Comparison of ENCODE assay signal across 8 cellular contexts in the genomic region with DNA sequence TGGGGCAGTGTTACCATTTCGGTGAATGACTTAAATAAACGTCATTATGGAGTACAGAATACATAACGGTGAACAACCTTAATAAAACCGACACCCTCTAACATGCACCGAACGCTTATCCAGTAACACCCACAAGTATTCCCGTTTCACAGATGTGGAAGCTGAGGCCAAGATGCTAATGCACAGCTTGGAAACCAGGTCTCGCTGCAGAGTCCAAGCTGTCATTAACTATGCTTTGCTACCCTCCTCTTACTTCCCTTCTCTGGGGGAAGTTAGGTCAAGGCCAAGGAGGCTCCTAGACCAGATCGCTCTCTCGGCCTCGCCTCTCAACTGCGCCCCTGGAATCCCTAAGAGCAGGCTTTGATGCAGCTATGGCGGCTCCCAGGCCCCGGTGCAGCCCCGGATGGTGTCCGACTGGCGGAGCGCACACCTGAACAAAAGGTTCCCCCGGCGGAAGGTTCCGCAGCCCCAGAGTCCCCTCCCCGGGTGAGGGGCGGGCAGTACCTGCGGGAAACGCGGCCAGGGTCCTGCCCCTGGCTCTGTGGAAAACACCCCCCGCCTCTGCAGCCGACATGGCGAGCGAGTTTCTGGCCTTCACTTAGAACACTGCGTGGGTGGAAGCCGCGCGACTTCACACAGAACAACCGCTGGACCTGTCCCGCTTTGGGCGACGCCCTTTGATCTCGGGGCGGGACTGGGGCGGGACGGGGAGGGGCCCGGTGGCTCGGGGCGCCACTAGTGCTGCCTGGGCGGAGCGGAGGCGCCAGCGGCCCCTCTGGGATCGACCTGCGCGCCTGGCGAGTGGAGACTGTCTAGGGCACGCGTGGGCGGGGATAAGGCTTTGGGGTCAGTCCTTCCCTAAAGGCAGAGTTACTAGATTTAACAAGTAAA. TPM values are rescaled to one million over a fixed set of nuclear protein-coding genes. Genes with fewer than 3 reads are reported as not detected.
DNase-seq lines count a peak whose midpoint lies in the region; ATAC-seq and TF ChIP-seq lines count a peak whose summit lies in the region.

CPPED1 (minus strand) TSS at position 685 of the 891 bp plus-strand sequence; CDS start at position 574, 111 bp downstream.

- CTCF ChIA-PET in GM10248 (lab: Yijun Ruan, JAX): no interaction called here

- DNase-seq in GM10248 (ENCODE audit: extremely low spot score): peak; percentile 93
- DNase-seq in NCI-H1105 (lab: John Stamatoyannopoulos, UW): peak; percentile 82
- DNase-seq in T follicular helper cell (ENCODE audit: low read depth): peak; percentile 81
- peak; percentile 97 for DNase-seq in adipocyte (ENCODE audit: low read depth)
- DNase-seq in cardiac muscle cell (ENCODE audit: low read depth in 1 of 2, low spot score in 1 of 2): peak; percentile 92 to 95
- peak; percentile 88 to 89 for DNase-seq in trophoblast cell
- peak; percentile 87 to 95 for DNase-seq in tibial artery

- H2BK5ac ChIP-seq in trophoblast cell (ENCODE audit: low read depth, low read length, poor library complexity): peak within 1 kb of the TSS; percentile 84

- H3K27me3 ChIP-seq in adipocyte (replicated peaks; ENCODE audit: control insufficient read depth, insufficient read depth, low read length) (no peaks in the 10 kb centered on the region), cardiac muscle cell (no peaks in the 10 kb centered on the region), trophoblast cell (ENCODE audit: insufficient read depth, low read length) (no peaks in the 10 kb centered on the region), tibial artery (no peaks in the 10 kb centered on the region)

- peak within 1 kb of the TSS; percentile 34 for H2AK5ac ChIP-seq in trophoblast cell (ENCODE audit: low read length)

- peak within 1 kb of the TSS; percentile 82 for H4K91ac ChIP-seq in trophoblast cell (ENCODE audit: low read depth, low read length)

- H4K12ac ChIP-seq in trophoblast cell (ENCODE audit: low read depth, low read length): peak within 1 kb of the TSS; percentile 94

- TF ChIP-seq CTCF in GM10248 (IDR thresholded peaks at IDR 0.05; ENCODE audit: control extremely low read depth, extremely low read depth, low read depth, missing control alignments): no peak
- TF ChIP-seq CTCF in cardiac muscle cell (IDR thresholded peaks at IDR 0.05; ENCODE audit: low read depth, low read length): no peak
- TF ChIP-seq CTCF in tibial artery (IDR thresholded peaks at IDR 0.05): no peak

- H3K9ac ChIP-seq in adipocyte (ENCODE audit: low read length) (peak within 1 kb of the TSS; percentile 87), trophoblast cell (ENCODE audit: low read length) (peak within 1 kb of the TSS; percentile 86)

- H3K27ac ChIP-seq in cardiac muscle cell (peak within 1 kb of the TSS; percentile 80), trophoblast cell (ENCODE audit: low read depth, low read length) (peak within 1 kb of the TSS; percentile 88), tibial artery (peak within 1 kb of the TSS; percentile 82)

- peak within 1 kb of the TSS; percentile 89 for H3K18ac ChIP-seq in trophoblast cell (ENCODE audit: low read length)

- no CpG with 5 or more reads among the region's 56 CpGs for WGBS in trophoblast cell (ENCODE audit: extremely low coverage, insufficient coverage, insufficient read length)

- peak within 1 kb of the TSS; percentile 68 for H3K4ac ChIP-seq in trophoblast cell (ENCODE audit: low read depth, low read length)

- H2AFZ ChIP-seq in trophoblast cell (ENCODE audit: insufficient read depth, low read length, poor library complexity): peak within 1 kb of the TSS; percentile 85

- H3K23ac ChIP-seq in trophoblast cell (ENCODE audit: low read length): no peak within 1 kb of the TSS

- POLR2A ChIA-PET in GM10248 (lab: Yijun Ruan, JAX): interaction anchor here (0.6 to 0.8 kb wide), 2 partner anchors 25 to 26 kb away, joined by 3 read pairs; no protein-coding TSS in a partner anchor

- peaks cover 5% of the 10 kb centered on the region for H3K79me1 ChIP-seq in trophoblast cell (ENCODE audit: low read length)

- H3K9me3 ChIP-seq in adipocyte (ENCODE audit: control insufficient read depth, low read length) (no peaks in the 10 kb centered on the region), cardiac muscle cell (ENCODE audit: low read depth) (no peaks in the 10 kb centered on the region), trophoblast cell (ENCODE audit: insufficient read depth, low read depth, low read length) (no peaks in the 10 kb centered on the region), tibial artery (no peaks in the 10 kb centered on the region)

- no peaks in the 10 kb centered on the region for H3K36me3 ChIP-seq in adipocyte (ENCODE audit: control insufficient read depth, insufficient read depth, low read length, severe bottlenecking)
- H3K36me3 ChIP-seq in cardiac muscle cell: no peaks in the 10 kb centered on the region
- H3K36me3 ChIP-seq in trophoblast cell (ENCODE audit: control insufficient read depth in 1 of 2, insufficient read depth in 2 of 2, low read length in 2 of 2): no peaks in the 10 kb centered on the region
- no peaks in the 10 kb centered on the region for H3K36me3 ChIP-seq in tibial artery

- peak; percentile 79 for ATAC-seq in HG02588 (IDR thresholded peaks at IDR 0.05; ENCODE audit: unreplicated experiment)

- H3K79me2 ChIP-seq in trophoblast cell (ENCODE audit: control insufficient read depth, insufficient read depth, low read length, poor library complexity): peaks cover 2% of the 10 kb centered on the region

- peak within 1 kb of the TSS; percentile 89 for H3K4me2 ChIP-seq in trophoblast cell (ENCODE audit: low read length)

- peak within 1 kb of the TSS; percentile 81 for H2BK12ac ChIP-seq in trophoblast cell (ENCODE audit: low read length)

- peak within 1 kb of the TSS; percentile 96 for H3K4me3 ChIP-seq in adipocyte (ENCODE audit: low read length)
- peak within 1 kb of the TSS; percentile 66 for H3K4me3 ChIP-seq in cardiac muscle cell
- H3K4me3 ChIP-seq in trophoblast cell (ENCODE audit: low read depth, low read length): peak within 1 kb of the TSS; percentile 90
- H3K4me3 ChIP-seq in tibial artery: peak within 1 kb of the TSS; percentile 60 to 75

- peaks cover 54% of the 10 kb centered on the region for H3K4me1 ChIP-seq in adipocyte (ENCODE audit: control insufficient read depth, insufficient read depth, low read length)
- H3K4me1 ChIP-seq in cardiac muscle cell (ENCODE audit: low read depth): no peaks in the 10 kb centered on the region
- peaks cover 10 to 12% of the 10 kb centered on the region in 2 experiments for H3K4me1 ChIP-seq in trophoblast cell (ENCODE audit: control insufficient read depth in 1 of 2, insufficient read depth in 2 of 2, low read length in 2 of 2)
- H3K4me1 ChIP-seq in tibial artery: peaks cover 0 to 53% (median 22%) of the 10 kb centered on the region in 4 donors

- peak within 1 kb of the TSS; percentile 85 for H3K14ac ChIP-seq in trophoblast cell (ENCODE audit: low read length)

- intact Hi-C loops in tibial artery (cut with DNase I; ENCODE audit: low total_unique reads): no loop called here

- H2BK120ac ChIP-seq in trophoblast cell (ENCODE audit: insufficient read depth, low read length, poor library complexity): peak within 1 kb of the TSS; percentile 92

- peak within 1 kb of the TSS; percentile 97 for H4K8ac ChIP-seq in trophoblast cell (ENCODE audit: low read depth, low read length)

RNA-seq across cellular contexts. Expression of gene CPPED1, which starts in this region (rescaled TPM):
- 10.8 and 12.0 TPM in 2 replicates for total RNA-seq in cardiac muscle cell
- polyA plus RNA-seq in cardiac muscle cell: 10.0 TPM in 2 replicates
- polyA plus RNA-seq in trophoblast cell (2013): 14.5 and 15.6 TPM in 2 replicates

Comparison
In these comparisons a context has a peak if more than half of its experiments do, and no peak if none do; other contexts are left out.
1. Peak in every context shown above with its lines: DNase-seq, ATAC-seq, H3K4me3 ChIP-seq and H3K27ac ChIP-seq.